ENCODE assay signal across 20 cellular contexts in the genomic region with DNA sequence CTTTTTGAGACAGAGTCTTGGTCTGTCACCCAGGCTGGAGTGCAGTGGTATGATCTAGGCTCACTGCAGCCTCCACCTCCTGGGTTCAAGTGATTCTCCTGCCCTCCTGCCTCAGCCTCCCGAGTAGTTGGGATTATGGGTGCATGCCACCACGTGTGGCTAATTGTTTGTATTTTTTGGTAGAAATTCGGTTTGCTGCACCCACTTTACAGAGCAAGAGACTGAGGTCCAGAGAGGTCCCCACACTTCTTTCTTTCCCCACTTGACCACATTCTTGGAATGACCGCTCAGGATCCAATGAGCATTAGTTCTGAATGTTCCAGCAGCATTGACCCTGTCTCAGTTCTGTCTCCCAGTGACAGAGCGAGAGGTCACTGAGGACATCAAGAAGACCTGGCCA. TPM values are rescaled to one million over a fixed set of nuclear protein-coding genes. Genes with fewer than 3 reads are reported as not detected.
DNase-seq lines count a peak whose midpoint lies in the region; ATAC-seq and TF ChIP-seq lines count a peak whose summit lies in the region.
"Had no signal": no experiment of that assay in that cellular context is flagged by ENCODE, and none has a peak within 500 bp of the region (broad histone marks: within the 10 kb centered on the region; RNA-seq: fewer than 3 reads in every experiment).

No MANE protein-coding gene starts in this region.

- no peak overlapping the region for H3K23ac ChIP-seq in neuronal stem cell (ENCODE audit: low read depth, low read length, poor library complexity)

- H3K36me3 ChIP-seq in WERI-Rb-1, result no peaks in the 10 kb centered on the region
- H3K36me3 ChIP-seq in neuronal stem cell (replicated peaks in 1 of 2; ENCODE audit: control insufficient read depth in 2 of 2, insufficient read depth in 2 of 2, low read length in 2 of 2), result no peaks in the 10 kb centered on the region
- no peaks in the 10 kb centered on the region for H3K36me3 ChIP-seq in Karpas-422 (ENCODE audit: insufficient read depth, low read length)
- H3K36me3 ChIP-seq: BE2C had no signal

- H3K79me1 ChIP-seq in neuronal stem cell (ENCODE audit: low read depth, low read length), result no peaks in the 10 kb centered on the region

- H3K27ac Mint-ChIP-seq in activated CD4-positive, alpha-beta T cell treated with anti-CD3 and anti-CD28 coated beads for 36 hours, result no peak overlapping the region
- no peak overlapping the region for H3K27ac Mint-ChIP-seq in activated CD4-positive, alpha-beta T cell treated with anti-CD3 and anti-CD28 coated beads, Interleukin-2, amount 10 ng/mL, durations not matched to agents 24 days and 14 days
- H3K27ac Mint-ChIP-seq: GM23338, HFFc6 had no signal

- peaks cover 2% of the 10 kb centered on the region for H3K4me1 Mint-ChIP-seq in activated CD4-positive, alpha-beta T cell treated with anti-CD3 and anti-CD28 coated beads for 36 hours
- peaks cover 1% of the 10 kb centered on the region for H3K4me1 Mint-ChIP-seq in activated CD4-positive, alpha-beta T cell treated with anti-CD3 and anti-CD28 coated beads, Interleukin-2, amount 10 ng/mL, durations not matched to agents 24 days and 14 days
- H3K4me1 Mint-ChIP-seq: GM23338 had no signal

- no peak overlapping the region for H4K8ac ChIP-seq in neuronal stem cell (ENCODE audit: low read depth, low read length)

- H3K4me3 Mint-ChIP-seq in activated CD4-positive, alpha-beta T cell treated with anti-CD3 and anti-CD28 coated beads for 36 hours, result peak overlapping the region; percentile 11
- no peak overlapping the region for H3K4me3 Mint-ChIP-seq in activated CD4-positive, alpha-beta T cell treated with anti-CD3 and anti-CD28 coated beads, Interleukin-2, amount 10 ng/mL, durations not matched to agents 24 days and 14 days
- H3K4me3 Mint-ChIP-seq: CD8-positive, alpha-beta memory T cell; GM23338; HFFc6 had no signal

- H3K9me3 ChIP-seq in WERI-Rb-1 (ENCODE audit: severe bottlenecking) (peaks cover 6% of the 10 kb centered on the region), neuronal stem cell (replicated peaks in 1 of 2; ENCODE audit: control insufficient read depth in 2 of 2, insufficient read depth in 1 of 2, low read depth in 1 of 2, low read length in 2 of 2) (no peaks in the 10 kb centered on the region), Karpas-422 (ENCODE audit: low read length) (no peaks in the 10 kb centered on the region)
- H3K9me3 ChIP-seq: BE2C had no signal

- intact Hi-C loops in activated CD4-positive, alpha-beta T cell treated with anti-CD3 and anti-CD28 coated beads for 36 hours (cut with DNase I, micrococcal nuclease), result no loop called here
- intact Hi-C loops in activated CD4-positive, alpha-beta T cell treated with anti-CD3 and anti-CD28 coated beads, Interleukin-2, amount 10 ng/mL, durations not matched to agents 24 days and 14 days (cut with micrococcal nuclease), result no loop called here

- H3K4ac ChIP-seq in neuronal stem cell (ENCODE audit: low read length), result no peak overlapping the region

- H3K36me3 Mint-ChIP-seq in activated CD4-positive, alpha-beta T cell treated with anti-CD3 and anti-CD28 coated beads for 36 hours (ENCODE audit: low read depth), result no peaks in the 10 kb centered on the region
- H3K36me3 Mint-ChIP-seq in activated CD4-positive, alpha-beta T cell treated with anti-CD3 and anti-CD28 coated beads, Interleukin-2, amount 10 ng/mL, durations not matched to agents 24 days and 14 days (ENCODE audit: low read depth), result peaks cover 2% of the 10 kb centered on the region
- H3K36me3 Mint-ChIP-seq: CD4-positive, CD25-positive, alpha-beta regulatory T cell; CD8-positive, alpha-beta memory T cell had no signal

- no peak for TF ChIP-seq CTCF in WERI-Rb-1 (IDR thresholded peaks at IDR 0.05; ENCODE audit: low read depth, low read length)

- H2AFZ ChIP-seq in neuronal stem cell (ENCODE audit: low read length) (no peak overlapping the region), Karpas-422 (ENCODE audit: low read length) (no peak overlapping the region)
- H2AFZ ChIP-seq: GM23338 had no signal

- no peaks in the 10 kb centered on the region for H3K9me2 ChIP-seq in Karpas-422 (replicated peaks; ENCODE audit: insufficient read depth, low read length)

- no peak for DNase-seq in activated CD4-positive, alpha-beta T cell treated with anti-CD3 and anti-CD28 coated beads for 36 hours
- DNase-seq in activated CD4-positive, alpha-beta T cell treated with anti-CD3 and anti-CD28 coated beads, Interleukin-2, amount 10 ng/mL, durations not matched to agents 24 days and 14 days, result no peak
- no peak for DNase-seq in WERI-Rb-1
- no peak for DNase-seq in neuronal stem cell (ENCODE audit: low spot score)
- no peak for DNase-seq in Ammon's horn (ENCODE audit: low spot score)
- no peak for DNase-seq in Karpas-422
- DNase-seq: 8988T; BE2C; C1 segment of cervical spinal cord; CD4-positive, CD25-positive, alpha-beta regulatory T cell; CD8-positive, alpha-beta memory T cell; COR-L47; DMS 273 treated with DMSO at 0.1 percent for 48 hours; GDM1; HCEC 1CT; HFFc6; IMR-90 had no signal

- POLR2A ChIA-PET in activated CD4-positive, alpha-beta T cell treated with anti-CD3 and anti-CD28 coated beads for 36 hours (lab: Charles Lee), result no interaction called here

- no peaks in the 10 kb centered on the region for H3K9me3 Mint-ChIP-seq in activated CD4-positive, alpha-beta T cell treated with anti-CD3 and anti-CD28 coated beads for 36 hours (ENCODE audit: low read depth)
- no peaks in the 10 kb centered on the region for H3K9me3 Mint-ChIP-seq in activated CD4-positive, alpha-beta T cell treated with anti-CD3 and anti-CD28 coated beads, Interleukin-2, amount 10 ng/mL, durations not matched to agents 24 days and 14 days
- H3K9me3 Mint-ChIP-seq: CD4-positive, CD25-positive, alpha-beta regulatory T cell; CD8-positive, alpha-beta memory T cell; HFFc6 had no signal

- WGBS in neuronal stem cell (ENCODE audit: extremely low coverage in 2 of 2, insufficient read length in 2 of 2, insufficient replicate concordance in 1 of 2), 2 donors, result no CpG with 5 or more reads among the region's 5 CpGs

- no peaks in the 10 kb centered on the region for H4K20me1 ChIP-seq in Karpas-422 (ENCODE audit: insufficient read depth, low read depth, low read length)

- CTCF ChIA-PET in activated CD4-positive, alpha-beta T cell treated with anti-CD3 and anti-CD28 coated beads for 36 hours (lab: Charles Lee), result no interaction called here

- H2BK12ac ChIP-seq in neuronal stem cell (ENCODE audit: low read length), result peak overlapping the region; percentile 63

- H2BK5ac ChIP-seq in neuronal stem cell (ENCODE audit: low read length), result no peak overlapping the region

- H3K27ac ChIP-seq in WERI-Rb-1, result peak overlapping the region; percentile 62
- H3K27ac ChIP-seq in neuronal stem cell (replicated peaks; ENCODE audit: low read length), result no peak overlapping the region
- H3K27ac ChIP-seq in Karpas-422 (ENCODE audit: low read length), result no peak overlapping the region
- H3K27ac ChIP-seq: HL-60 had no signal

- H3K4me3 ChIP-seq in WERI-Rb-1 (ENCODE audit: low read depth, low read length) (no peak overlapping the region), neuronal stem cell (ENCODE audit: low read length in 2 of 2) (no peak overlapping the region), Karpas-422 (ENCODE audit: low read length) (no peak overlapping the region)
- H3K4me3 ChIP-seq: GM23338 had no signal

- H3K9ac ChIP-seq in neuronal stem cell (ENCODE audit: low read depth, low read length, poor library complexity) (peak overlapping the region; percentile 50), Karpas-422 (ENCODE audit: low read length) (no peak overlapping the region)

- H2BK120ac ChIP-seq in neuronal stem cell (ENCODE audit: low read depth, low read length), result no peak overlapping the region

- H2AK5ac ChIP-seq in neuronal stem cell (ENCODE audit: low read depth, low read length), result no peak overlapping the region

- H3K18ac ChIP-seq in neuronal stem cell (ENCODE audit: low read length), result no peak overlapping the region

- H3K4me1 ChIP-seq in neuronal stem cell (ENCODE audit: control insufficient read depth in 2 of 2, insufficient read depth in 1 of 2, low read depth in 1 of 2, low read length in 2 of 2) (peaks cover 2 to 5% of the 10 kb centered on the region in 2 donors), Karpas-422 (ENCODE audit: low read length) (peaks cover 7% of the 10 kb centered on the region)
- H3K4me1 ChIP-seq: BE2C had no signal

- H3K14ac ChIP-seq in neuronal stem cell (ENCODE audit: low read length), result no peak overlapping the region

- H3K4me2 ChIP-seq in neuronal stem cell (ENCODE audit: insufficient read depth, low read length, poor library complexity, severe bottlenecking) (no peak overlapping the region), Karpas-422 (ENCODE audit: low read depth, low read length, poor library complexity, severe bottlenecking) (no peak overlapping the region)
- H3K4me2 ChIP-seq: GM23338 had no signal

- no peak overlapping the region for H4K91ac ChIP-seq in neuronal stem cell (ENCODE audit: low read depth, low read length, poor library complexity)

- H3K27me3 Mint-ChIP-seq in activated CD4-positive, alpha-beta T cell treated with anti-CD3 and anti-CD28 coated beads for 36 hours, result no peaks in the 10 kb centered on the region
- no peaks in the 10 kb centered on the region for H3K27me3 Mint-ChIP-seq in activated CD4-positive, alpha-beta T cell treated with anti-CD3 and anti-CD28 coated beads, Interleukin-2, amount 10 ng/mL, durations not matched to agents 24 days and 14 days
- H3K27me3 Mint-ChIP-seq: CD4-positive, CD25-positive, alpha-beta regulatory T cell; CD8-positive, alpha-beta memory T cell had no signal

- no peaks in the 10 kb centered on the region for H3K79me2 ChIP-seq in Karpas-422 (ENCODE audit: low read length)

- H3K27me3 ChIP-seq in WERI-Rb-1 (ENCODE audit: insufficient read depth, low read depth, severe bottlenecking) (no peaks in the 10 kb centered on the region), neuronal stem cell (ENCODE audit: control insufficient read depth in 3 of 3, insufficient read depth in 3 of 3, low read depth in 1 of 3, low read length in 3 of 3) (peaks cover 3 to 29% (median 16%) of the 10 kb centered on the region in 3 experiments), Karpas-422 (ENCODE audit: low read length) (no peaks in the 10 kb centered on the region)

- ATAC-seq in activated CD4-positive, alpha-beta T cell treated with anti-CD3 and anti-CD28 coated beads for 36 hours, result no peak
- no peak for ATAC-seq in GM18511 (IDR thresholded peaks at IDR 0.05; ENCODE audit: unreplicated experiment)
- ATAC-seq: GM23338 had no signal

- H2BK15ac ChIP-seq in neuronal stem cell (ENCODE audit: low read length), result no peak overlapping the region

RNA-seq across cellular contexts. Expression of gene SLC16A3, which starts 5.3 kb away (rescaled TPM):
- total RNA-seq in activated CD4-positive, alpha-beta T cell treated with anti-CD3 and anti-CD28 coated beads for 36 hours, result 100 to 1,000 TPM in 1 of 2 experiments, 10 to 100 TPM in 1; 93.2 to 157 TPM
- 162 and 171 TPM in 2 replicates for total RNA-seq in activated CD4-positive, alpha-beta T cell treated with anti-CD3 and anti-CD28 coated beads, Interleukin-2, amount 10 ng/mL, durations not matched to agents 24 days and 14 days
- polyA plus RNA-seq in neuronal stem cell (2013, experiment 1 of 2), result 3.5 TPM
- 3.2 TPM for polyA plus RNA-seq in neuronal stem cell (2013, experiment 2 of 2)
- 0.67 and 6.0 TPM in 2 replicates for total RNA-seq in Karpas-422 (2014; rRNA removed; shearing (Covaris generic); ENCODE audit: low replicate concordance)

RNA-seq across cellular contexts. Expression of gene CCDC57, which starts 10.9 kb away (rescaled TPM):
- 10 to 100 TPM; 41.6 to 43.8 TPM for total RNA-seq in activated CD4-positive, alpha-beta T cell treated with anti-CD3 and anti-CD28 coated beads for 36 hours
- 56.0 and 58.4 TPM in 2 replicates for total RNA-seq in activated CD4-positive, alpha-beta T cell treated with anti-CD3 and anti-CD28 coated beads, Interleukin-2, amount 10 ng/mL, durations not matched to agents 24 days and 14 days
- 26.0 TPM for polyA plus RNA-seq in neuronal stem cell (2013, experiment 1 of 2)
- 24.0 TPM for polyA plus RNA-seq in neuronal stem cell (2013, experiment 2 of 2)
- 31.3 and 37.4 TPM in 2 replicates for total RNA-seq in Karpas-422 (2014; rRNA removed; shearing (Covaris generic); ENCODE audit: low replicate concordance)

RNA-seq across cellular contexts. Expression of gene CSNK1D, which starts 50.0 kb away (rescaled TPM):
- 100 to 1,000 TPM; 118 to 182 TPM for total RNA-seq in activated CD4-positive, alpha-beta T cell treated with anti-CD3 and anti-CD28 coated beads for 36 hours
- 137 and 146 TPM in 2 replicates for total RNA-seq in activated CD4-positive, alpha-beta T cell treated with anti-CD3 and anti-CD28 coated beads, Interleukin-2, amount 10 ng/mL, durations not matched to agents 24 days and 14 days
- 70.3 TPM for polyA plus RNA-seq in neuronal stem cell (2013, experiment 1 of 2)
- polyA plus RNA-seq in neuronal stem cell (2013, experiment 2 of 2), result 72.1 TPM
- total RNA-seq in Karpas-422 (2014; rRNA removed; shearing (Covaris generic); ENCODE audit: low replicate concordance), result 27.1 and 30.6 TPM in 2 replicates

Comparison
In these comparisons a context has a peak if more than half of its experiments do, and no peak if none do; other contexts are left out.
1. RNA of gene SLC16A3, which starts 5.3 kb away (total RNA-seq): 162 to 171 TPM in activated CD4-positive, alpha-beta T cell treated with anti-CD3 and anti-CD28 coated beads, Interleukin-2, amount 10 ng/mL, durations not matched to agents 24 days and 14 days and 93.2 to 157 TPM in activated CD4-positive, alpha-beta T cell treated with anti-CD3 and anti-CD28 coated beads for 36 hours; 0.67 to 6.0 TPM in Karpas-422; every median in the first group is over 10 times any median in the second.